ENCODE assay signal across 8 cellular contexts in the genomic region with DNA sequence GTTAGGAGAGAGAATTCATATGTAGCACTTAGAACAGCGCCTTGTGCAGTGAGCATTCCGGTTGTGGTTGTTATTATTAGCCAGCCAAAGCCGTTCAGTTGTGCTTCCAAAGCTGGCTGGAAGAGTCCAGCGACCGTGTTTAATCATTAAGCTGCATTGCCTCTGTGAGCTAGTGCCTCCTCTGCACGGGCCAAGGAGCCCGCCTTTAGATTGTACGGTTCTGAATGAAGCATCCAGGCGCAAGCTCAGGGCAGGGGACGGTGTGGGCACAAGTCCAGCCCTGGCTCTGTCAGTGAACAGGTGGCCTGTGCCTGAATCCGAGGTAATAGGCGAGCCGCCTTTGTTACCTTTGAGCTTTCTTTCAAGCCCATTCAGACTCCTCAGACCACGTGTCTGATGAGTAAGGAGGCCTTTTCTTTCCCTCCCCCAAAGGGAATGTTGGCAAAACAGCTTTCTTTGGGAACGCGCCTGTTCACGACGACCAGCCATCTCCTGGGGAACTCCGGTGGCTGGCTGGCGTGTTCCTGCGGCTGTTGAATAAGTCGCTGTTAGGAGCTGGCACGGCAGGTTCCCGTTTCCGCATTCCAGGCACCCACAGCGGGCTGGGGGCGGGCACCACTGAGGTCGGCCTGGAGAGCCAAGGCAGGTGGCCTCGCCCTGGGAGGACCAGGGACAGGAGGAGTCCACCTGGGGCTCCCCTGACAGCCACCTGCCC. TPM values are rescaled to one million over a fixed set of nuclear protein-coding genes. Genes with fewer than 3 reads are reported as not detected.
DNase-seq lines count a peak whose midpoint lies in the region; ATAC-seq and TF ChIP-seq lines count a peak whose summit lies in the region.

No MANE protein-coding gene starts in this region.

- peaks cover 11 to 44% of the 10 kb centered on the region in 2 donors for H3K4me1 ChIP-seq in left lung

- peak overlapping the region; percentile 61 for H3K4me3 ChIP-seq in coronary artery
- H3K4me3 ChIP-seq in left lung = peak overlapping the region; percentile 18 to 30

- TF ChIP-seq CTCF in coronary artery (IDR thresholded peaks at IDR 0.05) (no peak), left lung (IDR thresholded peaks at IDR 0.05) (no peak)

- no peak overlapping the region for H3K27ac Mint-ChIP-seq in activated T-helper 2 cell treated with anti-CD3 and anti-CD28 coated beads, Interferon-gamma antibody, Interleukin-2, Interleukin-4, amounts not matched to agents 10 μg/mL and 5 μg/mL and 100 μg/mL, durations not matched to agents 14 hours and 24 hours and 36 hours

- H3K9me3 ChIP-seq in left lung = peaks cover 0 to 13% of the 10 kb centered on the region in 2 donors

- H3K4me1 Mint-ChIP-seq in activated T-helper 2 cell treated with anti-CD3 and anti-CD28 coated beads, Interferon-gamma antibody, Interleukin-2, Interleukin-4, amounts not matched to agents 10 μg/mL and 5 μg/mL and 100 μg/mL, durations not matched to agents 14 hours and 24 hours and 36 hours (ENCODE audit: low read depth) = no peaks in the 10 kb centered on the region

- no peaks in the 10 kb centered on the region for H3K27me3 ChIP-seq in left lung

- peak; percentile 47 for ATAC-seq in HG02642 (IDR thresholded peaks at IDR 0.05; ENCODE audit: poor library complexity, unreplicated experiment)
- peak; percentile 85 for ATAC-seq in left lung
- no peak for ATAC-seq in GM18505 (IDR thresholded peaks at IDR 0.05; ENCODE audit: unreplicated experiment)

- no peak overlapping the region for H3K27ac ChIP-seq in coronary artery
- peak overlapping the region; percentile 64 to 73 for H3K27ac ChIP-seq in left lung
- no peak overlapping the region for H3K27ac ChIP-seq in substantia nigra (ENCODE audit: low read depth, low read length, poor library complexity, severe bottlenecking)

- H3K9me3 Mint-ChIP-seq in activated T-helper 2 cell treated with anti-CD3 and anti-CD28 coated beads, Interferon-gamma antibody, Interleukin-2, Interleukin-4, amounts not matched to agents 10 μg/mL and 5 μg/mL and 100 μg/mL, durations not matched to agents 14 hours and 24 hours and 36 hours = peaks cover 19% of the 10 kb centered on the region

- H3K36me3 Mint-ChIP-seq in activated T-helper 2 cell treated with anti-CD3 and anti-CD28 coated beads, Interferon-gamma antibody, Interleukin-2, Interleukin-4, amounts not matched to agents 10 μg/mL and 5 μg/mL and 100 μg/mL, durations not matched to agents 14 hours and 24 hours and 36 hours (ENCODE audit: low read depth) = no peaks in the 10 kb centered on the region

- DNase-seq in ELR (ENCODE audit: low read depth) (peak; percentile 20), NCI-H446 treated with DMSO at 0.1 percent for 48 hours (lab: John Stamatoyannopoulos, UW) (peak; percentile 59), coronary artery (ENCODE audit: low spot score) (no peak), left lung (peak; percentile 89 to 96), substantia nigra (lab: John Stamatoyannopoulos, UW) (peak in 33 of 49 donors; percentile 5 to 75 (median 43))
- DNase-seq in activated T-helper 2 cell treated with anti-CD3 and anti-CD28 coated beads, Interferon-gamma antibody, Interleukin-2, Interleukin-4, amounts not matched to agents 10 μg/mL and 5 μg/mL and 100 μg/mL, durations not matched to agents 14 hours and 24 hours and 36 hours (ENCODE audit: low spot score) = no peak

- intact Hi-C loops in left lung (cut with DNase I) = no loop called here
- intact Hi-C loops in activated T-helper 2 cell treated with anti-CD3 and anti-CD28 coated beads, Interferon-gamma antibody, Interleukin-2, Interleukin-4, amounts not matched to agents 10 μg/mL and 5 μg/mL and 100 μg/mL, durations not matched to agents 14 hours and 24 hours and 36 hours (cut with micrococcal nuclease) = no loop called here

- no peak overlapping the region for H3K4me3 Mint-ChIP-seq in activated T-helper 2 cell treated with anti-CD3 and anti-CD28 coated beads, Interferon-gamma antibody, Interleukin-2, Interleukin-4, amounts not matched to agents 10 μg/mL and 5 μg/mL and 100 μg/mL, durations not matched to agents 14 hours and 24 hours and 36 hours (ENCODE audit: low read depth)

- no peak for TF ChIP-seq POLR2A in GM18505 (IDR thresholded peaks at IDR 0.05; ENCODE audit: borderline replicate concordance, extremely low read depth, insufficient read depth, insufficient read length)

- H3K36me3 ChIP-seq in left lung = no peaks in the 10 kb centered on the region

- no peaks in the 10 kb centered on the region for H3K27me3 Mint-ChIP-seq in activated T-helper 2 cell treated with anti-CD3 and anti-CD28 coated beads, Interferon-gamma antibody, Interleukin-2, Interleukin-4, amounts not matched to agents 10 μg/mL and 5 μg/mL and 100 μg/mL, durations not matched to agents 14 hours and 24 hours and 36 hours (ENCODE audit: low read depth)

RNA-seq across cellular contexts. Expression of a gene that starts 25.1 kb away (rescaled TPM):
- total RNA-seq in left lung = 10 to 100 TPM; 37.2 to 59.0 TPM
- total RNA-seq in activated T-helper 2 cell treated with anti-CD3 and anti-CD28 coated beads, Interferon-gamma antibody, Interleukin-2, Interleukin-4, amounts not matched to agents 10 μg/mL and 5 μg/mL and 100 μg/mL, durations not matched to agents 14 hours and 24 hours and 36 hours = 15.6 and 15.9 TPM in 2 replicates

RNA-seq across cellular contexts. Expression of a gene that starts 25.7 kb away (rescaled TPM):
- not detected for total RNA-seq in left lung
- total RNA-seq in activated T-helper 2 cell treated with anti-CD3 and anti-CD28 coated beads, Interferon-gamma antibody, Interleukin-2, Interleukin-4, amounts not matched to agents 10 μg/mL and 5 μg/mL and 100 μg/mL, durations not matched to agents 14 hours and 24 hours and 36 hours = not detected in 2 replicates

Comparison
In these comparisons a context has a peak if more than half of its experiments do, and no peak if none do; other contexts are left out.
1. DNase-seq: peak in ELR (single experiment), NCI-H446 treated with DMSO at 0.1 percent for 48 hours (single experiment), left lung (2 of 2) and substantia nigra (33 of 49); none in coronary artery (single experiment) and activated T-helper 2 cell treated with anti-CD3 and anti-CD28 coated beads, Interferon-gamma antibody, Interleukin-2, Interleukin-4, amounts not matched to agents 10 μg/mL and 5 μg/mL and 100 μg/mL, durations not matched to agents 14 hours and 24 hours and 36 hours (single experiment).
2. H3K27ac ChIP-seq: peak in left lung (2 of 2); none in coronary artery (0 of 2) and substantia nigra (single experiment).